13 cellular contexts compared by ENCODE assay signal in the genomic region with DNA sequence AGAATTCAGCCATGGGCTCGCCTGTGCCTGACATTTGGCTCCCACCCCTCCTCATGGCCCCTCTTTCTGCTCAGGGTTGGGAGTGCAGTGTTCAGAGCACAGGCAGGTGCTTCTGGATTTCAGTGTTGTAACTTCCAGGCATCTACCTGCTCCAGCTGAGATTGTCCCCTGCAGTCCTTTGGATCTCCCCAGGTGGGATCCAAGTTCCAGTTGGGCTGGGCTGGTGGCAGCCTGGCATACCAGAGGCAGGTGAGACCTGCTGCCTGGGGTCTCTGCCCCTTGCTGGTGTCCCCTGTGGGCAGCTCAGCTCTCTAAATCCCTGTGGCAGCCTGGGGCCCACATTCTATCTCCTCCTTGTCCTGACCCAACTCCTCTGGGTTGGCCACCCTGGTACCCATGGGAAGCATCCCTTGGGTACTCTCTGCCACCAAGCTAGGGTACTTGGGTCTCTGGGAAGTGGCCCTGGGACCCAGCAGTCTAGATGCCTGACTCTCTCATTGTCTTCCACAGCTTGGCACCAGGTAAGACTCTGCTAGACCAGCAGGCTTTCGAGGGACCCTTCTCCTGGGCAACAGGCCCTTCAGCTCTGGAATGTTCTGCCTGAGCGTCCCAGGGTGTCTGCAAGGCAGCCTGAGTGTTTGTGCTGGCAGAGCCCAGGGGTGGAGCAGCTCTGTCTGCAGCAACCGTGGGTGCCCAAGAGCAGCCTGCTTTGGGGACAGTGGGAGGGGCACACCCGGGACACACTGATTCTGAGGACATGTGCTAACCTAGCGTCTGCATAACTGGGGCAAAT. TPM values are rescaled to one million over a fixed set of nuclear protein-coding genes. Genes with fewer than 3 reads are reported as not detected.
DNase-seq lines count a peak whose midpoint lies in the region; ATAC-seq, FAIRE-seq and TF ChIP-seq lines count a peak whose summit lies in the region.
"Had no signal": no experiment of that assay in that cellular context is flagged by ENCODE, and none has a peak within 500 bp of the region (broad histone marks: within the 10 kb centered on the region; RNA-seq: fewer than 3 reads in every experiment).

No MANE protein-coding gene starts in this region.

- DNase-seq in activated CD8-positive, alpha-beta memory T cell treated with anti-CD3 and anti-CD28 coated beads, Interleukin-2, amount 10 ng/mL, durations not matched to agents 7 days and 5 days = no peak
- DNase-seq in activated CD8-positive, alpha-beta memory T cell treated with anti-CD3 and anti-CD28 coated beads, Interleukin-2, amount 50 U/mL, for 48 hours = no peak
- DNase-seq in T-helper 17 cell (no peak), right cardiac atrium (peak in 1 of 3 donors; percentile 67), suprapubic skin (ENCODE audit: low spot score in 2 of 2) (no peak), OCI-M1 (lab: John Stamatoyannopoulos, UW) (no peak), H54 (ENCODE audit: insufficient read length, low spot score) (no peak)
- DNase-seq: MM.1S had no signal

- H3K4me3 Mint-ChIP-seq in activated CD8-positive, alpha-beta memory T cell treated with anti-CD3 and anti-CD28 coated beads, Interleukin-2, amount 10 ng/mL, durations not matched to agents 7 days and 5 days = no peak overlapping the region
- peak overlapping the region; percentile 92 for H3K4me3 Mint-ChIP-seq in T-helper 17 cell
- H3K4me3 Mint-ChIP-seq: dendritic cell treated with granulocyte-macrophage colony-stimulating factor and Interleukin-4, amounts not matched to agents 40 ng/mL and 50 ng/mL, for 4 days; neural progenitor cell had no signal

- H3K36me3 Mint-ChIP-seq in activated CD8-positive, alpha-beta memory T cell treated with anti-CD3 and anti-CD28 coated beads, Interleukin-2, amount 10 ng/mL, durations not matched to agents 7 days and 5 days = no peaks in the 10 kb centered on the region
- H3K36me3 Mint-ChIP-seq in T-helper 17 cell (ENCODE audit: low read depth) = no peaks in the 10 kb centered on the region
- H3K36me3 Mint-ChIP-seq: neural progenitor cell had no signal

- H3K36me3 ChIP-seq in suprapubic skin = no peaks in the 10 kb centered on the region
- H3K36me3 ChIP-seq: neural progenitor cell, SJSA1 had no signal

- 61% methylated on average over 6 of the region's 6 CpGs for WGBS in right cardiac atrium
- WGBS in suprapubic skin = 35% methylated on average over 5 of the region's 6 CpGs

- H3K9me3 ChIP-seq in T-helper 17 cell (ENCODE audit: control insufficient read depth, low read length, poor library complexity, severe bottlenecking) (no peaks in the 10 kb centered on the region), right cardiac atrium (ENCODE audit: control insufficient read depth, low read length) (no peaks in the 10 kb centered on the region), suprapubic skin (no peaks in the 10 kb centered on the region)
- H3K9me3 ChIP-seq: SJSA1 had no signal

- H3K9me3 Mint-ChIP-seq in activated CD8-positive, alpha-beta memory T cell treated with anti-CD3 and anti-CD28 coated beads, Interleukin-2, amount 10 ng/mL, durations not matched to agents 7 days and 5 days (ENCODE audit: low read depth) = no peaks in the 10 kb centered on the region
- H3K9me3 Mint-ChIP-seq: dendritic cell treated with granulocyte-macrophage colony-stimulating factor and Interleukin-4, amounts not matched to agents 40 ng/mL and 50 ng/mL, for 4 days had no signal

- TF ChIP-seq POLR2A in suprapubic skin (IDR thresholded peaks at IDR 0.05) (no peak), H54 (IDR thresholded peaks at IDR 0.05; ENCODE audit: low read depth, low read length) (no peak)

- peaks cover 26% of the 10 kb centered on the region for H3K4me1 Mint-ChIP-seq in activated CD8-positive, alpha-beta memory T cell treated with anti-CD3 and anti-CD28 coated beads, Interleukin-2, amount 10 ng/mL, durations not matched to agents 7 days and 5 days
- peaks cover 44% of the 10 kb centered on the region for H3K4me1 Mint-ChIP-seq in T-helper 17 cell

- intact Hi-C loops in right cardiac atrium (cut with DNase I) = no loop called here

- FAIRE-seq in H54 (lab: Jason Lieb, UNC) = no peak

- H3K27ac Mint-ChIP-seq in activated CD8-positive, alpha-beta memory T cell treated with anti-CD3 and anti-CD28 coated beads, Interleukin-2, amount 10 ng/mL, durations not matched to agents 7 days and 5 days = peak overlapping the region; percentile 73
- peak overlapping the region; percentile 87 for H3K27ac Mint-ChIP-seq in T-helper 17 cell
- H3K27ac Mint-ChIP-seq: dendritic cell treated with granulocyte-macrophage colony-stimulating factor and Interleukin-4, amounts not matched to agents 40 ng/mL and 50 ng/mL, for 4 days; neural progenitor cell had no signal

- CTCF ChIA-PET in activated CD8-positive, alpha-beta memory T cell treated with anti-CD3 and anti-CD28 coated beads, Interleukin-2, amount 10 ng/mL, durations not matched to agents 7 days and 5 days (lab: Charles Lee) = interaction anchor here (0.7 to 1.9 kb wide), 4 partner anchors 21 to 331 kb away, joined by 3 to 4 read pairs (median 4); no protein-coding TSS in a partner anchor

- no peak for TF ChIP-seq EP300 in suprapubic skin (IDR thresholded peaks at IDR 0.05)

- H3K27ac ChIP-seq in right cardiac atrium (ENCODE audit: low read length) (no peak overlapping the region), suprapubic skin (peak overlapping the region; percentile 43)
- H3K27ac ChIP-seq: neural progenitor cell, SJSA1 had no signal

- H3K27me3 ChIP-seq in right cardiac atrium (ENCODE audit: control insufficient read depth, insufficient read depth) (no peaks in the 10 kb centered on the region), suprapubic skin (no peaks in the 10 kb centered on the region)
- H3K27me3 ChIP-seq: neural progenitor cell, SJSA1 had no signal

- no peak for TF ChIP-seq CTCF in suprapubic skin (IDR thresholded peaks at IDR 0.05)

- H3K4me3 ChIP-seq in right cardiac atrium (ENCODE audit: low read length) (no peak overlapping the region), suprapubic skin (no peak overlapping the region)
- H3K4me3 ChIP-seq: neural progenitor cell, SJSA1 had no signal

- H3K4me1 ChIP-seq in right cardiac atrium (ENCODE audit: control insufficient read depth, insufficient read depth, low read length) = peaks cover 4% of the 10 kb centered on the region
- peaks cover 26% of the 10 kb centered on the region for H3K4me1 ChIP-seq in suprapubic skin

- peak; percentile 18 for ATAC-seq in activated CD8-positive, alpha-beta memory T cell treated with anti-CD3 and anti-CD28 coated beads, Interleukin-2, amount 10 ng/mL, durations not matched to agents 7 days and 5 days
- ATAC-seq in T-helper 17 cell (peak; percentile 72), right cardiac atrium (peak; percentile 67), HG03442 (IDR thresholded peaks at IDR 0.05; ENCODE audit: unreplicated experiment) (no peak)

- no peaks in the 10 kb centered on the region for H3K27me3 Mint-ChIP-seq in activated CD8-positive, alpha-beta memory T cell treated with anti-CD3 and anti-CD28 coated beads, Interleukin-2, amount 10 ng/mL, durations not matched to agents 7 days and 5 days
- H3K27me3 Mint-ChIP-seq in T-helper 17 cell = no peaks in the 10 kb centered on the region

RNA-seq across cellular contexts. Expression of a gene that starts 42.5 kb away (rescaled TPM):
- total RNA-seq in activated CD8-positive, alpha-beta memory T cell treated with anti-CD3 and anti-CD28 coated beads, Interleukin-2, amount 10 ng/mL, durations not matched to agents 7 days and 5 days = under 1 TPM in 1 of 2 experiments, not detected in 1; 0.26 TPM
- total RNA-seq in T-helper 17 cell (under 1 TPM; 0.21 to 0.87 TPM), right cardiac atrium (under 1 TPM in 3 of 4 donors, not detected in 1; 0.06 to 0.28 (median 0.20) TPM), suprapubic skin (1 to 10 TPM; 3.7 to 6.7 (median 5.2) TPM)
- 0.18 TPM for polyA plus RNA-seq in right cardiac atrium
- total RNA-seq: SJSA1 had no signal
- polyA plus RNA-seq: AG04450 had no signal
